ENCODE assay signal across 2 cellular contexts in the genomic region with DNA sequence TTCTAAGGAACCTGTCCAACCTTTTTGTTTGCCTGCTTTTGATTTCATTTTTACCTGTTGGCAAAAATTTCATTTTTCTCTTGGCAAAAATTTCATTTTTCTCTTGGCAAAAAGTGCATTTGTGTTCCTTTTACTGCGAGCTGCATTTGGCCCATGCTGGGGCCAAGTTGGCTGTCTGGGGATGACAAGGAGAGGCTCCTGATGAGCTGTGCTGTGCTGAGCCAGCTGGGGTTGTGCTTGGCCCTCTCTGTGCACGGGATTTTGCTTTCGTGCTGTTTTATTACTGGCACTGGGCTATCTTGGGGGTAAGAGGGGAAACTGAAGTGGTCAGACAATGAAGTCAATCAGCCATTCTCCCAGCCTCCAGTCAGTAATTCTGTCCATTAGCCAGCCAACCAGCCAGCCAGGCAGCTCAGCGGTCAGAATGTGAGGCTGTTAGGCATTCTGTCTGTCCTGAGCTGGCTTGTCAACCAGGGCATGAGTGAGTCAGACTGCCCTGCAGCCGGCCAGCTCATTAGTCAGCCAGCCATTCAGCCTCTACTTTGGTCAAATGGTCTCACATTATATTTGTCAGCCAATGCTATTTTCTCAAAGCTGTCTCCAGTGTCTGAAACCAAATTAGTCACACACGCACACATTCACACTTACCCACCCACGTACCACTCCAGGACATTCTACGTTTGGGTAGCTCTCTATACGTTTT.
A peak's percentile ranks its signal among the peaks of the same experiment; 100 is the strongest.
TF ChIP-seq lines count a peak whose summit lies in the region.

No MANE protein-coding gene starts in this region.

TF ChIP-seq in HCT116, 20 proteins besides CTCF, POLR2A, EP300 and RAD21:
- TF ChIP-seq, protein P1, sequence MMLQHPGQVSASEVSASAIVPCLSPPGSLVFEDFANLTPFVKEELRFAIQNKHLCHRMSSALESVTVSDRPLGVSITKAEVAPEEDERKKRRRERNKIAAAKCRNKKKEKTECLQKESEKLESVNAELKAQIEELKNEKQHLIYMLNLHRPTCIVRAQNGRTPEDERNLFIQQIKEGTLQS (IDR thresholded peaks at IDR 0.05), result no peak
- peak; percentile 32; the same call in 1 of the 2 replicates for TF ChIP-seq FOSL1 (IDR thresholded peaks at IDR 0.05; ENCODE audit: low read depth)

TF ChIP-seq in HEK293T, 16 proteins besides CTCF, POLR2A, EP300 and RAD21:
- TF ChIP-seq TARDBP (IDR thresholded peaks at IDR 0.05) (no peak), SUZ12 (IDR thresholded peaks at IDR 0.05) (no peak), FOXM1 (IDR thresholded peaks at IDR 0.05; ENCODE audit: borderline replicate concordance) (no peak), SP1 (IDR thresholded peaks at IDR 0.05) (no peak), ARNT (IDR thresholded peaks at IDR 0.05) (no peak)
